Comparison of ENCODE assay signal across 15 cellular contexts in genomic region chr2:48250943-48251342, GRCh38.
DNase-seq lines count a peak whose midpoint lies in the region; ATAC-seq, FAIRE-seq and TF ChIP-seq lines count a peak whose summit lies in the region.
"Had no signal": no experiment of that assay in that cellular context is flagged by ENCODE, and none has a peak within 500 bp of the region (broad histone marks: within the 10 kb centered on the region; RNA-seq: fewer than 3 reads in every experiment).

No MANE protein-coding gene starts in this region.

- H3K27me3 ChIP-seq in GM23248 (replicated peaks; ENCODE audit: insufficient read depth) (no peaks in the 10 kb centered on the region), HepG2 (ENCODE audit: control insufficient read depth in 1 of 2, insufficient read depth in 2 of 2, low read length in 2 of 2) (no peaks in the 10 kb centered on the region; a peak in 1 of 5 replicates), trophoblast cell (ENCODE audit: insufficient read depth, low read length) (no peaks in the 10 kb centered on the region), GM23338 (ENCODE audit: insufficient read depth) (no peaks in the 10 kb centered on the region), thyroid gland (no peaks in the 10 kb centered on the region)
- H3K27me3 ChIP-seq in effector memory CD4-positive, alpha-beta T cell (replicated peaks; ENCODE audit: control insufficient read depth, insufficient read depth, low read length, poor library complexity, severe bottlenecking) = no peaks in the 10 kb centered on the region
- H3K27me3 ChIP-seq: ascending aorta had no signal

- no peaks in the 10 kb centered on the region for H3K9me2 ChIP-seq in GM23248 (ENCODE audit: insufficient read depth)
- H3K9me2 ChIP-seq in GM23338 (ENCODE audit: insufficient read depth) = peaks cover 6% of the 10 kb centered on the region; the same call in 1 of the 2 replicates

- intact Hi-C loops in HepG2 (cut with micrococcal nuclease; ENCODE audit: unreplicated experiment) = loop anchor here (1.0 kb wide), 1 partner anchor 29 kb away; no protein-coding TSS in a partner anchor
- intact Hi-C loops in thyroid gland (cut with DNase I) = no loop called here

- no peak overlapping the region for H2AFZ ChIP-seq in GM23248
- H2AFZ ChIP-seq in HepG2 (ENCODE audit: low read length) = no peak overlapping the region
- no peak overlapping the region for H2AFZ ChIP-seq in trophoblast cell (ENCODE audit: insufficient read depth, low read length, poor library complexity)
- no peak overlapping the region for H2AFZ ChIP-seq in GM23338

- H3K79me1 ChIP-seq in trophoblast cell (ENCODE audit: low read length) = peaks cover 9% of the 10 kb centered on the region

- H3K4me1 Mint-ChIP-seq in GM23338 = peaks cover 10% of the 10 kb centered on the region

- no peak overlapping the region for H3K4me3 Mint-ChIP-seq in GM23338
- H3K4me3 Mint-ChIP-seq: stimulated activated memory B cell treated with anti-CD40 and anti-IgM and Interleukin-4, amounts not matched to agents 10 μg/mL and 1 μg/mL and 100 μg/mL, for 72 hours had no signal

- H3K9me3 ChIP-seq in GM23248 (ENCODE audit: low read depth) = no peaks in the 10 kb centered on the region
- no peaks in the 10 kb centered on the region for H3K9me3 ChIP-seq in HepG2 (ENCODE audit: low read length)
- no peaks in the 10 kb centered on the region for H3K9me3 ChIP-seq in trophoblast cell (ENCODE audit: insufficient read depth, low read depth, low read length)
- H3K9me3 ChIP-seq in effector memory CD4-positive, alpha-beta T cell (ENCODE audit: control insufficient read depth, low read length) = no peaks in the 10 kb centered on the region
- H3K9me3 ChIP-seq in thyroid gland = no peaks in the 10 kb centered on the region
- H3K9me3 ChIP-seq: ascending aorta had no signal

- no peak overlapping the region for H3K9ac ChIP-seq in GM23248
- H3K9ac ChIP-seq in HepG2 (ENCODE audit: insufficient read depth, low read depth, low read length) = no peak overlapping the region
- H3K9ac ChIP-seq in trophoblast cell (ENCODE audit: low read length) = no peak overlapping the region

- no peak overlapping the region for H4K8ac ChIP-seq in trophoblast cell (ENCODE audit: low read depth, low read length)

- TF ChIP-seq POLR2A in HepG2 (IDR thresholded peaks at IDR 0.05; ENCODE audit: insufficient read depth in 1 of 2, low read depth in 2 of 2, low read length in 2 of 2) = no peak
- TF ChIP-seq POLR2A in thyroid gland (IDR thresholded peaks at IDR 0.05) = no peak

- in situ Hi-C loops in GM23248 (cut with MboI) = no loop called here
- in situ Hi-C loops in HepG2 (cut with HindIII; ENCODE audit: extremely low pct_ligation_motif_present, low pct_unique_long_range_greater_than_20kb) = no loop called here

- H2AK5ac ChIP-seq in trophoblast cell (ENCODE audit: low read length) = no peak overlapping the region

- no TSS peak for BruUV-seq in HepG2 (replicated peaks; lab: Mats Ljungman, UMichigan)

- H3K79me2 ChIP-seq in GM23248 (ENCODE audit: insufficient read depth) (no peaks in the 10 kb centered on the region), HepG2 (ENCODE audit: insufficient read depth, low read length) (no peaks in the 10 kb centered on the region), trophoblast cell (ENCODE audit: control insufficient read depth, insufficient read depth, low read length, poor library complexity) (no peaks in the 10 kb centered on the region), GM23338 (replicated peaks; ENCODE audit: insufficient read depth) (no peaks in the 10 kb centered on the region)

- H3K18ac ChIP-seq in trophoblast cell (ENCODE audit: low read length) = no peak overlapping the region

- H3K4me3 ChIP-seq in GM23248 (no peak overlapping the region), HepG2 (replicated peaks in 1 of 3; ENCODE audit: insufficient read depth in 1 of 3, low read depth in 2 of 3, low read length in 3 of 3) (peak overlapping the region in 1 of 3 experiments; percentile 28; a peak in 1 of 6 replicates), trophoblast cell (ENCODE audit: low read depth, low read length) (no peak overlapping the region), GM23338 (no peak overlapping the region), thyroid gland (replicated peaks in 1 of 3) (no peak overlapping the region)
- H3K4me3 ChIP-seq in effector memory CD4-positive, alpha-beta T cell (ENCODE audit: insufficient read depth, low read depth, low read length, poor library complexity, severe bottlenecking) = no peak overlapping the region
- H3K4me3 ChIP-seq: ascending aorta, skin epidermis had no signal

- TF ChIP-seq EP300 in HepG2 (IDR thresholded peaks at IDR 0.05; ENCODE audit: low read depth in 2 of 2, low read length in 2 of 2) = peak; percentile 73 to 84; a peak in 3 of 4 replicates
- no peak for TF ChIP-seq EP300 in HepG2 (CRISPR knock-in tag; IDR thresholded peaks at IDR 0.05; ENCODE audit: borderline replicate concordance)

- DNase-seq in GM23248 (peak; percentile 25), NOMO-1 (lab: John Stamatoyannopoulos, UW; ENCODE audit: unreplicated experiment in 2 of 2) (peak; percentile 88 to 96), HepG2 (ENCODE audit: low spot score) (peak; percentile 65), trophoblast cell (no peak), GM23338 (ENCODE audit: low spot score) (no peak), thyroid gland (no peak)
- DNase-seq in effector memory CD4-positive, alpha-beta T cell = no peak
- DNase-seq: activated CD4-positive, alpha-beta T cell treated with anti-CD3 and anti-CD28 coated beads for 4 hours; NCI-H1105 treated with DMSO at 0.1 percent for 48 hours had no signal

- no peak overlapping the region for H3K4ac ChIP-seq in trophoblast cell (ENCODE audit: low read depth, low read length)

- H3K4me2 ChIP-seq in GM23248 (ENCODE audit: unreplicated experiment) (no peak overlapping the region), HepG2 (ENCODE audit: low read depth, low read length) (peak overlapping the region; percentile 69), trophoblast cell (ENCODE audit: low read length) (no peak overlapping the region), GM23338 (no peak overlapping the region)

- no peak overlapping the region for H3K27ac Mint-ChIP-seq in GM23338
- H3K27ac Mint-ChIP-seq: stimulated activated memory B cell treated with anti-CD40 and anti-IgM and Interleukin-4, amounts not matched to agents 10 μg/mL and 1 μg/mL and 100 μg/mL, for 72 hours had no signal

- no peak overlapping the region for H2BK5ac ChIP-seq in trophoblast cell (ENCODE audit: low read depth, low read length, poor library complexity)

- peak; percentile 64 for FAIRE-seq in HepG2 (lab: Jason Lieb, UNC)
- FAIRE-seq: frontal cortex, RCC 7860 had no signal

- H2BK120ac ChIP-seq in trophoblast cell (ENCODE audit: insufficient read depth, low read length, poor library complexity) = no peak overlapping the region

- no peaks in the 10 kb centered on the region for H3K36me3 Mint-ChIP-seq in GM23338 (ENCODE audit: low read depth)
- H3K36me3 Mint-ChIP-seq: stimulated activated memory B cell treated with anti-CD40 and anti-IgM and Interleukin-4, amounts not matched to agents 10 μg/mL and 1 μg/mL and 100 μg/mL, for 72 hours had no signal

- H2BK12ac ChIP-seq in trophoblast cell (ENCODE audit: low read length) = no peak overlapping the region

- H3F3A ChIP-seq in GM23248 (ENCODE audit: insufficient read depth) (peaks cover 17% of the 10 kb centered on the region), GM23338 (replicated peaks; ENCODE audit: low read depth) (no peaks in the 10 kb centered on the region)

- TF ChIP-seq CTCF in HepG2 (CRISPR knock-in tag; IDR thresholded peaks at IDR 0.05) (no peak), GM23338 (conservative IDR thresholded peaks at IDR 0.05; ENCODE audit: low read depth in 2 of 2) (no peak), thyroid gland (IDR thresholded peaks at IDR 0.05) (no peak)

- H3K9me3 Mint-ChIP-seq in GM23338 = no peaks in the 10 kb centered on the region
- H3K9me3 Mint-ChIP-seq: stimulated activated memory B cell treated with anti-CD40 and anti-IgM and Interleukin-4, amounts not matched to agents 10 μg/mL and 1 μg/mL and 100 μg/mL, for 72 hours had no signal

- 93 to 94% methylated on average over 3 of the region's 3 CpGs for WGBS in GM23248 (ENCODE audit: low coverage in 1 of 2, low lambda C conversion rate in 2 of 2, missing lambda C conversion rate in 2 of 2), 2 experiments
- 5% methylated on average over 3 of the region's 3 CpGs for WGBS in HepG2 (ENCODE audit: low lambda C conversion rate)
- no CpG with 5 or more reads among the region's 3 CpGs for WGBS in trophoblast cell (ENCODE audit: extremely low coverage, insufficient coverage, insufficient read length)
- WGBS in thyroid gland, 2 donors = 89 to 91% methylated on average over 3 of the region's 3 CpGs

- CTCF ChIA-PET in HepG2 (lab: Yijun Ruan, JAX; ENCODE audit: low intra/inter-chr PET ratio, low total read pairs) = no interaction called here

- H3K23ac ChIP-seq in trophoblast cell (ENCODE audit: low read length) = no peak overlapping the region

- no peak overlapping the region for H4K12ac ChIP-seq in trophoblast cell (ENCODE audit: low read depth, low read length)

- H3K36me3 ChIP-seq in GM23248 (ENCODE audit: low read depth) (no peaks in the 10 kb centered on the region), HepG2 (replicated peaks in 1 of 2; ENCODE audit: control insufficient read depth in 1 of 2, insufficient read depth in 2 of 2, low read length in 2 of 2) (no peaks in the 10 kb centered on the region), trophoblast cell (ENCODE audit: control insufficient read depth in 1 of 2, insufficient read depth in 2 of 2, low read length in 2 of 2) (no peaks in the 10 kb centered on the region), GM23338 (ENCODE audit: insufficient read depth) (no peaks in the 10 kb centered on the region), thyroid gland (no peaks in the 10 kb centered on the region)
- H3K36me3 ChIP-seq in effector memory CD4-positive, alpha-beta T cell (ENCODE audit: control insufficient read depth, insufficient read depth, low read length) = no peaks in the 10 kb centered on the region
- H3K36me3 ChIP-seq: ascending aorta had no signal

- TF ChIP-seq RAD21 in HepG2 (CRISPR knock-in tag; IDR thresholded peaks at IDR 0.05) = no peak

- H3K4me1 ChIP-seq in GM23248 (ENCODE audit: insufficient read depth) = peaks cover 34% of the 10 kb centered on the region
- H3K4me1 ChIP-seq in HepG2 (ENCODE audit: insufficient read depth, low read length) = peaks cover 59% of the 10 kb centered on the region
- H3K4me1 ChIP-seq in trophoblast cell (ENCODE audit: control insufficient read depth in 1 of 2, insufficient read depth in 2 of 2, low read length in 2 of 2) = peaks cover 4 to 6% of the 10 kb centered on the region in 2 experiments
- no peaks in the 10 kb centered on the region for H3K4me1 ChIP-seq in effector memory CD4-positive, alpha-beta T cell (ENCODE audit: control insufficient read depth, insufficient read depth, low read length, poor library complexity, severe bottlenecking)
- H3K4me1 ChIP-seq in GM23338 (ENCODE audit: insufficient read depth) = peaks cover 6% of the 10 kb centered on the region
- H3K4me1 ChIP-seq in thyroid gland = peaks cover 15 to 17% of the 10 kb centered on the region in 2 donors

- H3K27ac ChIP-seq in GM23248 = no peak overlapping the region
- peak overlapping the region; percentile 59 for H3K27ac ChIP-seq in HepG2 (ENCODE audit: extremely low read length, insufficient read depth, low read length)
- no peak overlapping the region for H3K27ac ChIP-seq in trophoblast cell (ENCODE audit: low read depth, low read length)
- no peak overlapping the region for H3K27ac ChIP-seq in effector memory CD4-positive, alpha-beta T cell (ENCODE audit: insufficient read depth, low read length, poor library complexity, severe bottlenecking)
- H3K27ac ChIP-seq in GM23338 (ENCODE audit: low read depth) = no peak overlapping the region
- H3K27ac ChIP-seq in thyroid gland = no peak overlapping the region
- H3K27ac ChIP-seq: ascending aorta had no signal

- H4K20me1 ChIP-seq in GM23248 (ENCODE audit: insufficient read depth) (no peaks in the 10 kb centered on the region), HepG2 (ENCODE audit: insufficient read depth, low read length) (no peaks in the 10 kb centered on the region), GM23338 (replicated peaks; ENCODE audit: insufficient read depth) (no peaks in the 10 kb centered on the region)

- ATAC-seq in GM18517 (IDR thresholded peaks at IDR 0.05; ENCODE audit: unreplicated experiment) = peak; percentile 47
- ATAC-seq in HepG2 = peak; percentile 7; the same call in 1 of the 3 replicates
- ATAC-seq in GM23338 = no peak
- ATAC-seq: stimulated activated memory B cell treated with anti-CD40 and anti-IgM and Interleukin-4, amounts not matched to agents 10 μg/mL and 1 μg/mL and 100 μg/mL, for 72 hours had no signal

- H3K14ac ChIP-seq in trophoblast cell (ENCODE audit: low read length) = no peak overlapping the region

- POLR2A ChIA-PET in HepG2 (lab: Yijun Ruan, JAX) = no interaction called here

- H4K91ac ChIP-seq in trophoblast cell (ENCODE audit: low read depth, low read length) = no peak overlapping the region

- no peaks in the 10 kb centered on the region for H3K27me3 Mint-ChIP-seq in GM23338 (ENCODE audit: insufficient read depth, low read depth, poor library complexity)
- H3K27me3 Mint-ChIP-seq: stimulated activated memory B cell treated with anti-CD40 and anti-IgM and Interleukin-4, amounts not matched to agents 10 μg/mL and 1 μg/mL and 100 μg/mL, for 72 hours had no signal

Comparison
In these comparisons a context has a peak if more than half of its experiments do, and no peak if none do; other contexts are left out.
1. DNase-seq: peak in GM23248 (single experiment), NOMO-1 (2 of 2) and HepG2 (single experiment); none in trophoblast cell (0 of 2), effector memory CD4-positive, alpha-beta T cell (0 of 3), GM23338 (single experiment) and thyroid gland (0 of 2).